ENCODE assay signal across 27 cellular contexts in the genomic region with DNA sequence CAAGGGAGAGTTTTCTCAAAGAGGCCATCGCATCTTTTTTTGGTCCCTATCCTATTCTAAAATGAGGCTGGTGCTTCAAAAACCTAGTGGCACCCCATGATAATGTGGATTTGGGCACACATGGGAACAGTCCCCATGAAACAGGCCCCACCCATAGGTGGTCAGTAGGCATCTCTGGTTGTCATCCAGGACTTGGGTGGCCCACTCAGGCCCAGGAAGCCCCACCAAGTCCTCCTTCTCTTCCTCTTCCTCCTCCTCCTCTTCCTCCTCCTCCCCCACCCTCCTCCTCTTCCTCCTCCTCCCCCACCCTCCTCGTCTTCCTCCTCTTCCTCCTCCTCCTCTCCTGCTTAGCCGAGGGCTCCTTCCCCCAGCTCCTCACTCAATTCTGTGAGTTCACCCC. TPM values are rescaled to one million over a fixed set of nuclear protein-coding genes. Genes with fewer than 3 reads are reported as not detected.
"Had no signal": no experiment of that assay in that cellular context is flagged by ENCODE, and none has a peak within 500 bp of the region (broad histone marks: within the 10 kb centered on the region; RNA-seq: fewer than 3 reads in every experiment).

No MANE protein-coding gene starts in this region.

- H3K27ac ChIP-seq: ascending aorta, body of pancreas, Peyer's patch, RWPE1, SJCRH30 had no signal

- H3K9me3 Mint-ChIP-seq: activated CD8-positive, alpha-beta T cell treated with anti-CD3 and anti-CD28 coated beads for 36 hours; activated naive CD4-positive, alpha-beta T cell treated with anti-CD3 and anti-CD28 coated beads, Interleukin-2, amount 50 U/mL, for 72 hours; activated naive CD8-positive, alpha-beta T cell treated with anti-CD3 and anti-CD28 coated beads, Interleukin-2, amount 50 U/mL, for 24 hours; activated T-cell treated with anti-CD3 and anti-CD28 coated beads, Interleukin-2, amount 50 U/mL, for 72 hours had no signal

- H3K4me3 Mint-ChIP-seq: activated CD8-positive, alpha-beta T cell treated with anti-CD3 and anti-CD28 coated beads for 36 hours; activated naive CD8-positive, alpha-beta T cell treated with anti-CD3 and anti-CD28 coated beads, Interleukin-2, amount 50 U/mL, for 24 hours; activated T-cell treated with anti-CD3 and anti-CD28 coated beads, Interleukin-2, amount 50 U/mL, for 72 hours had no signal

- H3K27me3 ChIP-seq: ascending aorta, body of pancreas, MG63, Peyer's patch, SJCRH30 had no signal

- H3K27me3 Mint-ChIP-seq: activated CD8-positive, alpha-beta T cell treated with anti-CD3 and anti-CD28 coated beads for 36 hours; activated naive CD8-positive, alpha-beta T cell treated with anti-CD3 and anti-CD28 coated beads, Interleukin-2, amount 50 U/mL, for 24 hours had no signal

- H3K27ac Mint-ChIP-seq: activated CD8-positive, alpha-beta T cell treated with anti-CD3 and anti-CD28 coated beads for 36 hours; activated naive CD4-positive, alpha-beta T cell treated with anti-CD3 and anti-CD28 coated beads, Interleukin-2, amount 50 U/mL, for 72 hours; activated naive CD8-positive, alpha-beta T cell treated with anti-CD3 and anti-CD28 coated beads, Interleukin-2, amount 50 U/mL, for 24 hours; activated T-cell treated with anti-CD3 and anti-CD28 coated beads, Interleukin-2, amount 50 U/mL, for 72 hours had no signal

- H3K9me3 ChIP-seq: ascending aorta, body of pancreas, MG63, Peyer's patch, SK-N-SH had no signal

- H3K9ac ChIP-seq: SK-N-SH had no signal

- H3K36me3 ChIP-seq: ascending aorta, MG63, Peyer's patch, SJCRH30 had no signal

- H3K36me3 Mint-ChIP-seq: activated naive CD4-positive, alpha-beta T cell treated with anti-CD3 and anti-CD28 coated beads, Interleukin-2, amount 50 U/mL, for 72 hours had no signal

- H3K4me1 ChIP-seq: ascending aorta had no signal

- DNase-seq: activated CD4-positive, alpha-beta T cell treated with anti-CD3 and anti-CD28 coated beads for 4 hours; activated CD8-positive, alpha-beta memory T cell treated with anti-CD3 and anti-CD28 coated beads, Interleukin-2, amount 50 U/mL, for 4 hours; activated CD8-positive, alpha-beta T cell treated with anti-CD3 and anti-CD28 coated beads for 36 hours; activated naive CD8-positive, alpha-beta T cell treated with anti-CD3 and anti-CD28 coated beads, Interleukin-2, amount 50 U/mL, for 24 hours; activated T-cell treated with anti-CD3 and anti-CD28 coated beads, Interleukin-2, amount 50 U/mL, for 72 hours; amniotic stem cell; body of pancreas; MG63; MV-4-11; NCI-H1092 treated with DMSO at 0.1 percent for 48 hours; NCI-H1417 treated with DMSO at 0.1 percent for 48 hours; NCI-H1694; NCI-H2029 treated with DMSO at 0.1 percent for 48 hours; NCI-H345; NCI-H510A; NCI-H526 treated with DMSO at 0.1 percent for 48 hours; Right ventricle myocardium superior; SK-N-SH; T-helper 1 cell had no signal

- H3K4me2 ChIP-seq: SK-N-SH had no signal

- ATAC-seq: activated CD4-positive, CD25-positive, alpha-beta regulatory T cell treated with anti-CD3 and anti-CD28 coated beads, Interleukin-2, amount 50 U/mL, for 24 hours; activated CD8-positive, alpha-beta T cell treated with anti-CD3 and anti-CD28 coated beads for 36 hours; activated naive CD4-positive, alpha-beta T cell treated with anti-CD3 and anti-CD28 coated beads, Interleukin-2, amount 50 U/mL, for 72 hours; activated naive CD8-positive, alpha-beta T cell treated with anti-CD3 and anti-CD28 coated beads, Interleukin-2, amount 50 U/mL, for 24 hours; activated T-cell treated with anti-CD3 and anti-CD28 coated beads, Interleukin-2, amount 50 U/mL, for 72 hours; body of pancreas had no signal

- H3K4me3 ChIP-seq: ascending aorta, body of pancreas, MG63, Peyer's patch, SJCRH30 had no signal

RNA-seq across cellular contexts. Expression of gene CACNA1S, which starts 0.6 kb away (rescaled TPM):
- total RNA-seq: activated CD8-positive, alpha-beta T cell treated with anti-CD3 and anti-CD28 coated beads for 36 hours; activated naive CD4-positive, alpha-beta T cell treated with anti-CD3 and anti-CD28 coated beads, Interleukin-2, amount 50 U/mL, for 72 hours; activated T-cell treated with anti-CD3 and anti-CD28 coated beads, Interleukin-2, amount 50 U/mL, for 72 hours; ascending aorta; OCI-LY7; Peyer's patch; Right ventricle myocardium superior; T-helper 2 cell treated with Interferon-gamma antibody and Interleukin-4, amounts not matched to agents 100 ng/mL and 5 ng/mL, for 36 hours had no signal

RNA-seq across cellular contexts. Expression of gene ASCL5, which starts 15.3 kb away (rescaled TPM):
- total RNA-seq: ascending aorta; OCI-LY7; Peyer's patch; Right ventricle myocardium superior; SJCRH30; T-helper 2 cell treated with Interferon-gamma antibody and Interleukin-4, amounts not matched to agents 100 ng/mL and 5 ng/mL, for 36 hours had no signal
